In genomic region chr20:20413801-20414200, GRCh38 we compare ENCODE assay signal across 27 cellular contexts. TPM values are rescaled to one million over a fixed set of nuclear protein-coding genes. Genes with fewer than 3 reads are reported as not detected.
DNase-seq lines count a peak whose midpoint lies in the region; ATAC-seq, FAIRE-seq and TF ChIP-seq lines count a peak whose summit lies in the region.
"Had no signal": no experiment of that assay in that cellular context is flagged by ENCODE, and none has a peak within 500 bp of the region (broad histone marks: within the 10 kb centered on the region; RNA-seq: fewer than 3 reads in every experiment).

No MANE protein-coding gene starts in this region.

- no peaks in the 10 kb centered on the region for H3K27me3 ChIP-seq in HepG2 (ENCODE audit: control insufficient read depth in 1 of 2, insufficient read depth in 2 of 2, low read length in 2 of 2)
- H3K27me3 ChIP-seq in right lobe of liver, result no peaks in the 10 kb centered on the region
- H3K27me3 ChIP-seq: esophagus muscularis mucosa, transverse colon had no signal

- 93% methylated on average over 17 of the region's 17 CpGs for WGBS in HepG2 (ENCODE audit: low lambda C conversion rate)
- no CpG with 5 or more reads among the region's 17 CpGs for WGBS in right lobe of liver (ENCODE audit: insufficient coverage, low coverage, low lambda C conversion rate, missing lambda C conversion rate)

- no peaks in the 10 kb centered on the region for H3K27me3 Mint-ChIP-seq in stimulated activated memory B cell treated with anti-CD40 and anti-IgM and Interleukin-4, amounts not matched to agents 10 μg/mL and 1 μg/mL and 100 μg/mL, for 72 hours
- H3K27me3 Mint-ChIP-seq: activated CD4-positive, alpha-beta T cell treated with anti-CD3 and anti-CD28 coated beads, Interleukin-2, amount 10 ng/mL, durations not matched to agents 7 days and 5 days; T-cell had no signal

- CTCF ChIA-PET in HepG2 (lab: Yijun Ruan, JAX; ENCODE audit: low intra/inter-chr PET ratio, low total read pairs), result no interaction called here

- TF ChIP-seq POLR2A in HepG2 (IDR thresholded peaks at IDR 0.05; ENCODE audit: insufficient read depth in 1 of 2, low read depth in 2 of 2, low read length in 2 of 2) (no peak), right lobe of liver (IDR thresholded peaks at IDR 0.05) (no peak)

- H4K20me1 ChIP-seq in HepG2 (ENCODE audit: insufficient read depth, low read length), result no peaks in the 10 kb centered on the region

- H3K9ac ChIP-seq in HepG2 (ENCODE audit: insufficient read depth, low read depth, low read length), result no peak overlapping the region

- TF ChIP-seq CTCF in HepG2 (CRISPR knock-in tag; IDR thresholded peaks at IDR 0.05) (no peak), right lobe of liver (IDR thresholded peaks at IDR 0.05) (no peak)

- no peak overlapping the region for H3K4me3 Mint-ChIP-seq in stimulated activated memory B cell treated with anti-CD40 and anti-IgM and Interleukin-4, amounts not matched to agents 10 μg/mL and 1 μg/mL and 100 μg/mL, for 72 hours
- H3K4me3 Mint-ChIP-seq: activated CD4-positive, alpha-beta T cell treated with anti-CD3 and anti-CD28 coated beads, Interleukin-2, amount 10 ng/mL, durations not matched to agents 7 days and 5 days; activated naive CD4-positive, alpha-beta T cell treated with anti-CD3 and anti-CD28 coated beads for 36 hours; CD14-positive monocyte; GM23338; nephron; T-cell had no signal

- in situ Hi-C loops in HepG2 (cut with HindIII; ENCODE audit: extremely low pct_ligation_motif_present, low pct_unique_long_range_greater_than_20kb), result no loop called here

- ATAC-seq in HepG2 (peak; percentile 26; the same call in 1 of the 3 replicates), right lobe of liver (no peak), HG02623 (IDR thresholded peaks at IDR 0.05; ENCODE audit: unreplicated experiment) (no peak)
- no peak for ATAC-seq in stimulated activated memory B cell treated with anti-CD40 and anti-IgM and Interleukin-4, amounts not matched to agents 10 μg/mL and 1 μg/mL and 100 μg/mL, for 72 hours
- ATAC-seq: GM23338; left cardiac atrium; stimulated activated naive CD8-positive, alpha-beta T cell treated with anti-CD3 and anti-CD28 coated beads, Interleukin-15, Interleukin-2, amounts not matched to agents 100 U/mL and 50 U/mL, for 24 hours; T-cell had no signal

- H3K4me2 ChIP-seq in HepG2 (ENCODE audit: low read depth, low read length), result no peak overlapping the region
- H3K4me2 ChIP-seq: GM23338 had no signal

- no peak overlapping the region for H2AFZ ChIP-seq in HepG2 (ENCODE audit: low read length)
- H2AFZ ChIP-seq: GM23338 had no signal

- no peak for DNase-seq in HepG2 (ENCODE audit: low spot score)
- no peak for DNase-seq in right lobe of liver
- peak; percentile 67 to 88 for DNase-seq in NCI-H524 (lab: John Stamatoyannopoulos, UW)
- DNase-seq in globus pallidus (ENCODE audit: low spot score), result peak; percentile 19
- no peak for DNase-seq in stimulated activated CD8-positive, alpha-beta memory T cell treated with anti-CD3 and anti-CD28 coated beads, Interleukin-4, amount 100 ng/mL, for 48 hours
- DNase-seq in hepatic stellate cell (ENCODE audit: low spot score), result no peak
- DNase-seq: activated CD4-positive, alpha-beta T cell treated with anti-CD3 and anti-CD28 coated beads, Interleukin-2, amount 10 ng/mL, durations not matched to agents 7 days and 5 days; activated naive CD4-positive, alpha-beta T cell treated with anti-CD3 and anti-CD28 coated beads for 36 hours; aorta; GF-D8; left cardiac atrium; NCI-H2081 treated with DMSO at 0.1 percent for 48 hours; NCI-H510A treated with DMSO at 0.1 percent for 48 hours; Right ventricle myocardium superior; stimulated activated CD4-positive, alpha-beta T cell treated with anti-CD3 and anti-CD28 coated beads, Interleukin-1b, Interleukin-23, amount 100 ng/mL, for 48 hours; stimulated activated naive CD8-positive, alpha-beta T cell treated with anti-CD3 and anti-CD28 coated beads, Interleukin-15, Interleukin-2, amounts not matched to agents 100 U/mL and 50 U/mL, for 24 hours; T-cell; transverse colon had no signal

- H3K79me2 ChIP-seq in HepG2 (ENCODE audit: insufficient read depth, low read length), result no peaks in the 10 kb centered on the region

- intact Hi-C loops in HepG2 (cut with micrococcal nuclease; ENCODE audit: unreplicated experiment) (no loop called here), right lobe of liver (cut with DNase I) (no loop called here)

- H3K4me1 ChIP-seq in HepG2 (ENCODE audit: insufficient read depth, low read length) (no peaks in the 10 kb centered on the region), right lobe of liver (peaks cover 0 to 7% (median 0%) of the 10 kb centered on the region in 4 donors)
- H3K4me1 ChIP-seq: esophagus muscularis mucosa, transverse colon had no signal

- POLR2A ChIA-PET in HepG2 (lab: Yijun Ruan, JAX), result no interaction called here

- TF ChIP-seq RAD21 in HepG2 (CRISPR knock-in tag; IDR thresholded peaks at IDR 0.05), result no peak

- no peak overlapping the region for H3K27ac ChIP-seq in HepG2 (ENCODE audit: extremely low read length, insufficient read depth, low read length)
- no peak overlapping the region for H3K27ac ChIP-seq in right lobe of liver
- H3K27ac ChIP-seq: esophagus muscularis mucosa, transverse colon had no signal

- H3K4me1 Mint-ChIP-seq in stimulated activated memory B cell treated with anti-CD40 and anti-IgM and Interleukin-4, amounts not matched to agents 10 μg/mL and 1 μg/mL and 100 μg/mL, for 72 hours, result peaks cover 24% of the 10 kb centered on the region
- H3K4me1 Mint-ChIP-seq: CD14-positive monocyte had no signal

- TF ChIP-seq EP300 in HepG2 (IDR thresholded peaks at IDR 0.05; ENCODE audit: low read depth in 2 of 2, low read length in 2 of 2), result no peak
- no peak for TF ChIP-seq EP300 in HepG2 (CRISPR knock-in tag; IDR thresholded peaks at IDR 0.05; ENCODE audit: borderline replicate concordance)

- H3K9me3 ChIP-seq in HepG2 (ENCODE audit: low read length) (no peaks in the 10 kb centered on the region), right lobe of liver (no peaks in the 10 kb centered on the region)
- H3K9me3 ChIP-seq: esophagus muscularis mucosa, transverse colon had no signal

- H3K4me3 ChIP-seq in HepG2 (replicated peaks in 1 of 3; ENCODE audit: insufficient read depth in 1 of 3, low read depth in 2 of 3, low read length in 3 of 3), result no peak overlapping the region
- H3K4me3 ChIP-seq in right lobe of liver, result no peak overlapping the region
- H3K4me3 ChIP-seq: esophagus muscularis mucosa, GM23338, transverse colon had no signal

- BruUV-seq in HepG2 (replicated peaks; lab: Mats Ljungman, UMichigan), result no TSS peak

- H3K9me3 Mint-ChIP-seq in stimulated activated memory B cell treated with anti-CD40 and anti-IgM and Interleukin-4, amounts not matched to agents 10 μg/mL and 1 μg/mL and 100 μg/mL, for 72 hours, result no peaks in the 10 kb centered on the region
- H3K9me3 Mint-ChIP-seq: activated CD4-positive, alpha-beta T cell treated with anti-CD3 and anti-CD28 coated beads, Interleukin-2, amount 10 ng/mL, durations not matched to agents 7 days and 5 days; activated naive CD4-positive, alpha-beta T cell treated with anti-CD3 and anti-CD28 coated beads for 36 hours; GM23338; nephron; T-cell had no signal

- H3K36me3 Mint-ChIP-seq in stimulated activated memory B cell treated with anti-CD40 and anti-IgM and Interleukin-4, amounts not matched to agents 10 μg/mL and 1 μg/mL and 100 μg/mL, for 72 hours, result peaks cover 27% of the 10 kb centered on the region

- peak overlapping the region; percentile 88 for H3K27ac Mint-ChIP-seq in stimulated activated memory B cell treated with anti-CD40 and anti-IgM and Interleukin-4, amounts not matched to agents 10 μg/mL and 1 μg/mL and 100 μg/mL, for 72 hours
- H3K27ac Mint-ChIP-seq: activated CD4-positive, alpha-beta T cell treated with anti-CD3 and anti-CD28 coated beads, Interleukin-2, amount 10 ng/mL, durations not matched to agents 7 days and 5 days; activated naive CD4-positive, alpha-beta T cell treated with anti-CD3 and anti-CD28 coated beads for 36 hours; GM23338; nephron; progenitor cell of endocrine pancreas; T-cell had no signal

- no peak for FAIRE-seq in HepG2 (lab: Jason Lieb, UNC)

- H3K36me3 ChIP-seq in HepG2 (replicated peaks in 1 of 2; ENCODE audit: control insufficient read depth in 1 of 2, insufficient read depth in 2 of 2, low read length in 2 of 2), result peaks cover 2 to 4% of the 10 kb centered on the region in 2 experiments; a peak in 3 of 5 replicates
- peaks cover 0 to 8% (median 0%) of the 10 kb centered on the region in 4 donors for H3K36me3 ChIP-seq in right lobe of liver
- H3K36me3 ChIP-seq: transverse colon had no signal

TF ChIP-seq in HepG2, 621 proteins besides CTCF, POLR2A, EP300 and RAD21 (continues in another document):
- no peak for TF ChIP-seq ZNF329 (CRISPR knock-in tag; IDR thresholded peaks at IDR 0.05; ENCODE audit: low read depth)
- TF ChIP-seq CENPT (CRISPR knock-in tag; IDR thresholded peaks at IDR 0.05; ENCODE audit: low read depth), result no peak

RNA-seq across cellular contexts. Expression of gene INSM1, which starts 45.9 kb away (rescaled TPM):
- total RNA-seq in HepG2 (2016; rRNA removed; fragmentation: Illumina TruSeq; extraction: Trizol) (not detected in 2 replicates), right lobe of liver (not detected)
- not detected in 2 replicates for total RNA-seq in HepG2 (2016; cell fraction: cytosol; rRNA removed; fragmentation: Illumina TruSeq; extraction: Trizol; ENCODE audit: low read depth)
- not detected in 2 replicates for total RNA-seq in HepG2 (2016; cell fraction: insoluble cytoplasmic fraction; rRNA removed; fragmentation: Illumina TruSeq; extraction: Trizol)
- not detected in 2 replicates for total RNA-seq in HepG2 (2016; cell fraction: membrane; rRNA removed; fragmentation: Illumina TruSeq; extraction: Trizol)
- not detected in 2 replicates for total RNA-seq in HepG2 (2016; cell fraction: nucleus; rRNA removed; fragmentation: Illumina TruSeq; extraction: Trizol)
- polyA plus RNA-seq in HepG2 (2011; rRNA removed), result not detected in 2 replicates
- not detected in 2 replicates for polyA plus RNA-seq in HepG2 (2011; cell fraction: cytosol; rRNA removed)
- polyA plus RNA-seq in HepG2 (2011; cell fraction: nucleus; rRNA removed), result not detected in 2 replicates
- polyA plus RNA-seq in HepG2 (2012), result not detected in 2 replicates
- polyA plus RNA-seq in HepG2 (2016; cell fraction: cytosol; fragmentation: Illumina TruSeq; extraction: Trizol; ENCODE audit: low read depth), result not detected in 2 replicates
- not detected in 2 replicates for polyA plus RNA-seq in HepG2 (2016; cell fraction: insoluble cytoplasmic fraction; fragmentation: Illumina TruSeq; extraction: Trizol; ENCODE audit: low read depth)
- polyA plus RNA-seq in HepG2 (2016; cell fraction: membrane; fragmentation: Illumina TruSeq; extraction: Trizol; ENCODE audit: low read depth), result not detected in 2 replicates
- not detected in 2 replicates for polyA plus RNA-seq in HepG2 (2016; cell fraction: nucleus; fragmentation: Illumina TruSeq; extraction: Trizol; ENCODE audit: insufficient read depth, low read depth)
- not detected in 2 replicates for polyA minus RNA-seq in HepG2 (2011; rRNA and poly(A)+ RNA removed; ENCODE audit: low replicate concordance)
- polyA minus RNA-seq in HepG2 (2011; cell fraction: cytosol; rRNA and poly(A)+ RNA removed), result not detected in 2 replicates
- not detected in 2 replicates for polyA minus RNA-seq in HepG2 (2011; cell fraction: nucleus; rRNA and poly(A)+ RNA removed)
- total RNA-seq: activated CD4-positive, alpha-beta T cell treated with anti-CD3 and anti-CD28 coated beads, Interleukin-2, amount 10 ng/mL, durations not matched to agents 7 days and 5 days; aorta; esophagus muscularis mucosa; left cardiac atrium; OCI-LY7; Right ventricle myocardium superior; skeletal muscle tissue; T-cell had no signal
- polyA plus RNA-seq: CD14-positive monocyte had no signal

Comparison
In these comparisons a context has a peak if more than half of its experiments do, and no peak if none do; other contexts are left out.
1. DNase-seq: peak in NCI-H524 (2 of 2) and globus pallidus (single experiment); none in HepG2 (single experiment), right lobe of liver (0 of 3), stimulated activated CD8-positive, alpha-beta memory T cell treated with anti-CD3 and anti-CD28 coated beads, Interleukin-4, amount 100 ng/mL, for 48 hours (single experiment) and hepatic stellate cell (single experiment).